13 cellular contexts compared by ENCODE assay signal in genomic region chr12:65205886-65206285, GRCh38. TPM values are rescaled to one million over a fixed set of nuclear protein-coding genes. Genes with fewer than 3 reads are reported as not detected.
DNase-seq lines count a peak whose midpoint lies in the region; ATAC-seq and TF ChIP-seq lines count a peak whose summit lies in the region.
"Had no signal": no experiment of that assay in that cellular context is flagged by ENCODE, and none has a peak within 500 bp of the region (broad histone marks: within the 10 kb centered on the region; RNA-seq: fewer than 3 reads in every experiment).

No MANE protein-coding gene starts in this region.

- H3F3A ChIP-seq in MM.1S (ENCODE audit: insufficient read depth, low read length) = peaks cover 27% of the 10 kb centered on the region

- no peak overlapping the region for H3K4me3 ChIP-seq in MM.1S (ENCODE audit: low read length)
- H3K4me3 ChIP-seq: prostate gland, transverse colon had no signal

- no peak for DNase-seq in activated T-cell treated with anti-CD3 and anti-CD28 coated beads, Interleukin-2, amount 50 U/mL, for 24 hours
- DNase-seq in activated T-cell treated with anti-CD3 and anti-CD28 coated beads, Interleukin-2, amount 50 U/mL, for 4 hours = no peak
- DNase-seq in MM.1S (peak; percentile 52), T-cell (no peak), HUDEP-2 (lab: John Stamatoyannopoulos, UW; ENCODE audit: unreplicated experiment in 76 of 76) (no peak), NCI-H2029 (lab: John Stamatoyannopoulos, UW) (no peak)
- DNase-seq: caudate nucleus, NCI-H1417 treated with DMSO at 0.1 percent for 48 hours, NCI-H524 treated with DMSO at 0.1 percent for 48 hours, transverse colon had no signal

- no peak overlapping the region for H3K9ac ChIP-seq in MM.1S (ENCODE audit: low read length)

- H3K36me3 ChIP-seq in MM.1S (replicated peaks; ENCODE audit: insufficient read depth, low read length) = no peaks in the 10 kb centered on the region
- H3K36me3 ChIP-seq: prostate gland, transverse colon had no signal

- no peak for ATAC-seq in activated T-cell treated with anti-CD3 and anti-CD28 coated beads, Interleukin-2, amount 50 U/mL, for 4 hours
- ATAC-seq in GM21786 (IDR thresholded peaks at IDR 0.05; ENCODE audit: unreplicated experiment) (peak; percentile 34), T-cell (replicated peaks in 1 of 4) (no peak)
- ATAC-seq in stimulated activated memory B cell treated with anti-CD40 and anti-IgM and Interleukin-4, amounts not matched to agents 10 μg/mL and 1 μg/mL and 100 μg/mL, for 72 hours = no peak

- peaks cover 81% of the 10 kb centered on the region for H3K4me1 Mint-ChIP-seq in activated T-cell treated with anti-CD3 and anti-CD28 coated beads, Interleukin-2, amount 50 U/mL, for 24 hours (ENCODE audit: low read depth)
- H3K4me1 Mint-ChIP-seq in activated T-cell treated with anti-CD3 and anti-CD28 coated beads, Interleukin-2, amount 50 U/mL, for 4 hours (ENCODE audit: low read depth) = peaks cover 73% of the 10 kb centered on the region
- peaks cover 82% of the 10 kb centered on the region for H3K4me1 Mint-ChIP-seq in stimulated activated memory B cell treated with anti-CD40 and anti-IgM and Interleukin-4, amounts not matched to agents 10 μg/mL and 1 μg/mL and 100 μg/mL, for 72 hours
- H3K4me1 Mint-ChIP-seq in T-cell = peaks cover 80 to 90% (median 85%) of the 10 kb centered on the region in 3 donors

- H3K4me2 ChIP-seq in MM.1S (ENCODE audit: low read depth, low read length) = peak overlapping the region; percentile 30

- H3K27ac ChIP-seq in MM.1S (ENCODE audit: low read length) = peak overlapping the region; percentile 38; the same call in 1 of the 2 replicates
- H3K27ac ChIP-seq: prostate gland, transverse colon had no signal

- H2AFZ ChIP-seq in MM.1S (ENCODE audit: low read length) = no peak overlapping the region

- no peaks in the 10 kb centered on the region for H3K9me2 ChIP-seq in MM.1S (replicated peaks; ENCODE audit: insufficient read depth, low read length)

- H3K9me3 ChIP-seq in MM.1S (replicated peaks; ENCODE audit: insufficient read depth, low read length) = no peaks in the 10 kb centered on the region
- H3K9me3 ChIP-seq: prostate gland, transverse colon had no signal

- peaks cover 98% of the 10 kb centered on the region for H3K79me2 ChIP-seq in MM.1S (ENCODE audit: low read length)

- no peaks in the 10 kb centered on the region for H3K9me3 Mint-ChIP-seq in activated T-cell treated with anti-CD3 and anti-CD28 coated beads, Interleukin-2, amount 50 U/mL, for 24 hours
- H3K9me3 Mint-ChIP-seq in activated T-cell treated with anti-CD3 and anti-CD28 coated beads, Interleukin-2, amount 50 U/mL, for 4 hours = no peaks in the 10 kb centered on the region
- H3K9me3 Mint-ChIP-seq in stimulated activated memory B cell treated with anti-CD40 and anti-IgM and Interleukin-4, amounts not matched to agents 10 μg/mL and 1 μg/mL and 100 μg/mL, for 72 hours = no peaks in the 10 kb centered on the region
- H3K9me3 Mint-ChIP-seq in T-cell = no peaks in the 10 kb centered on the region

- peak overlapping the region; percentile 64 for H3K27ac Mint-ChIP-seq in activated T-cell treated with anti-CD3 and anti-CD28 coated beads, Interleukin-2, amount 50 U/mL, for 24 hours
- peak overlapping the region; percentile 67 for H3K27ac Mint-ChIP-seq in stimulated activated memory B cell treated with anti-CD40 and anti-IgM and Interleukin-4, amounts not matched to agents 10 μg/mL and 1 μg/mL and 100 μg/mL, for 72 hours
- peak overlapping the region in 1 of 2 donors; percentile 24 for H3K27ac Mint-ChIP-seq in T-cell

- POLR2A ChIA-PET in T-cell (lab: Charles Lee) = no interaction called here

- peaks cover 70% of the 10 kb centered on the region for H3K4me1 ChIP-seq in MM.1S (ENCODE audit: low read length)
- H3K4me1 ChIP-seq: prostate gland had no signal

- no peak for TF ChIP-seq CTCF in MM.1S (IDR thresholded peaks at IDR 0.05; ENCODE audit: low read length)

- no peaks in the 10 kb centered on the region for H3K27me3 ChIP-seq in MM.1S (replicated peaks; ENCODE audit: insufficient read depth, low read length)
- H3K27me3 ChIP-seq: transverse colon had no signal

- no peak overlapping the region for H3K4me3 Mint-ChIP-seq in activated T-cell treated with anti-CD3 and anti-CD28 coated beads, Interleukin-2, amount 50 U/mL, for 24 hours
- H3K4me3 Mint-ChIP-seq in activated T-cell treated with anti-CD3 and anti-CD28 coated beads, Interleukin-2, amount 50 U/mL, for 4 hours = no peak overlapping the region
- no peak overlapping the region for H3K4me3 Mint-ChIP-seq in stimulated activated memory B cell treated with anti-CD40 and anti-IgM and Interleukin-4, amounts not matched to agents 10 μg/mL and 1 μg/mL and 100 μg/mL, for 72 hours
- H3K4me3 Mint-ChIP-seq in T-cell = no peak overlapping the region

- H4K20me1 ChIP-seq in MM.1S (ENCODE audit: insufficient read depth, low read length) = no peaks in the 10 kb centered on the region

- peaks cover 38% of the 10 kb centered on the region for H3K36me3 Mint-ChIP-seq in activated T-cell treated with anti-CD3 and anti-CD28 coated beads, Interleukin-2, amount 50 U/mL, for 24 hours (ENCODE audit: low read depth)
- H3K36me3 Mint-ChIP-seq in activated T-cell treated with anti-CD3 and anti-CD28 coated beads, Interleukin-2, amount 50 U/mL, for 4 hours (ENCODE audit: insufficient read depth) = peaks cover 16% of the 10 kb centered on the region
- H3K36me3 Mint-ChIP-seq in stimulated activated memory B cell treated with anti-CD40 and anti-IgM and Interleukin-4, amounts not matched to agents 10 μg/mL and 1 μg/mL and 100 μg/mL, for 72 hours = peaks cover 31% of the 10 kb centered on the region
- H3K36me3 Mint-ChIP-seq in T-cell = peaks cover 25% of the 10 kb centered on the region

- H3K27me3 Mint-ChIP-seq in activated T-cell treated with anti-CD3 and anti-CD28 coated beads, Interleukin-2, amount 50 U/mL, for 24 hours = no peaks in the 10 kb centered on the region
- H3K27me3 Mint-ChIP-seq in activated T-cell treated with anti-CD3 and anti-CD28 coated beads, Interleukin-2, amount 50 U/mL, for 4 hours (ENCODE audit: low read depth) = no peaks in the 10 kb centered on the region
- no peaks in the 10 kb centered on the region for H3K27me3 Mint-ChIP-seq in stimulated activated memory B cell treated with anti-CD40 and anti-IgM and Interleukin-4, amounts not matched to agents 10 μg/mL and 1 μg/mL and 100 μg/mL, for 72 hours
- no peaks in the 10 kb centered on the region for H3K27me3 Mint-ChIP-seq in T-cell

- CTCF ChIA-PET in T-cell (lab: Charles Lee) = no interaction called here

RNA-seq across cellular contexts. Expression of gene LEMD3, which starts 36.5 kb away (rescaled TPM):
- 10 to 100 TPM; 30.9 to 34.3 (median 32.5) TPM for total RNA-seq in activated T-cell treated with anti-CD3 and anti-CD28 coated beads, Interleukin-2, amount 50 U/mL, for 4 hours
- 10 to 100 TPM; 57.0 to 62.9 (median 58.2) TPM for total RNA-seq in T-cell
